20 cellular contexts compared by ENCODE assay signal in the genomic region with DNA sequence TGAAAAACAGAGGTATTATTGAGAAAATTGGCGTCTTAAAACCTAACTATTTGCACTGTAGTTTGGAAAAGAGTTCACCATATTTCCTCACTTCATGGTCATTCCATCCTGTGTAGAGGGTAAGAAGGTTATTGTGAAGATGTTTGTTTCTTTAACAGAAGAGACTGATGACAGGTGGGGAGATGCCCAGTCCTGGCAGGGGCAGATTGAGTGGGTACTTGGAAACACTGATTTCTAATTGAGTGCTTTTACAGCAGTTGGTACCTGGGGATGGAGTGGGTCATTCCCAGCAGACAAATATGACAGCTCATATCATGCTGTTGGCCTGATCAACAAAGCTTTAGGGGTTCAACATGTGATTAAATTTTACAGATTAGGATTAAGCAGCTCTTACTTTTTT.
"Had no signal": no experiment of that assay in that cellular context is flagged by ENCODE, and none has a peak within 500 bp of the region (broad histone marks: within the 10 kb centered on the region; RNA-seq: fewer than 3 reads in every experiment).

No MANE protein-coding gene starts in this region.

- H3K4me1 Mint-ChIP-seq: central memory CD8-positive, alpha-beta T cell had no signal

- H3K27me3 ChIP-seq: colonic mucosa had no signal

- H3K36me3 Mint-ChIP-seq: brain, type B pancreatic cell had no signal

- ATAC-seq: activated CD8-positive, alpha-beta T cell treated with anti-CD3 and anti-CD28 coated beads, Interleukin-2, amount 10 ng/mL, durations not matched to agents 7 days and 5 days; stimulated activated naive CD8-positive, alpha-beta T cell treated with anti-CD3 and anti-CD28 coated beads, Interleukin-15, amount 100 ng/mL, for 72 hours had no signal

- DNase-seq: activated CD4-positive, alpha-beta T cell treated with anti-CD3 and anti-CD28 coated beads for 48 hours; activated CD4-positive, CD25-positive, alpha-beta regulatory T cell; activated CD8-positive, alpha-beta T cell treated with anti-CD3 and anti-CD28 coated beads, Interleukin-2, amount 10 ng/mL, durations not matched to agents 7 days and 5 days; activated naive CD4-positive, alpha-beta T cell treated with anti-CD3 and anti-CD28 coated beads for 36 hours; activated T-cell treated with anti-CD3 and anti-CD28 coated beads, Interleukin-2, amount 50 U/mL, for 24 hours; colonic mucosa; endodermal cell; foreskin fibroblast; hippocampal formation; islet precursor cell; nephron progenitor cell; nucleus accumbens; stimulated activated naive CD8-positive, alpha-beta T cell treated with anti-CD3 and anti-CD28 coated beads, Interleukin-15, amount 100 ng/mL, for 72 hours; T-helper 1 cell; T1000 had no signal

- H3K27ac Mint-ChIP-seq: activated CD8-positive, alpha-beta T cell treated with anti-CD3 and anti-CD28 coated beads, Interleukin-2, amount 10 ng/mL, durations not matched to agents 7 days and 5 days; activated naive CD4-positive, alpha-beta T cell treated with anti-CD3 and anti-CD28 coated beads for 36 hours; activated T-cell treated with anti-CD3 and anti-CD28 coated beads, Interleukin-2, amount 50 U/mL, for 24 hours; activated T-helper 2 cell treated with anti-CD3 and anti-CD28 coated beads, Interferon-gamma antibody, Interleukin-2, Interleukin-4, amounts not matched to agents 10 μg/mL and 5 μg/mL and 100 μg/mL, durations not matched to agents 14 hours and 24 hours and 36 hours; endodermal cell; nephron progenitor cell; stimulated activated naive CD8-positive, alpha-beta T cell treated with anti-CD3 and anti-CD28 coated beads, Interleukin-15, amount 100 ng/mL, for 72 hours; type B pancreatic cell had no signal

- H3K27me3 Mint-ChIP-seq: activated T-cell treated with anti-CD3 and anti-CD28 coated beads, Interleukin-2, amount 50 U/mL, for 24 hours; central memory CD8-positive, alpha-beta T cell; stimulated activated naive CD8-positive, alpha-beta T cell treated with anti-CD3 and anti-CD28 coated beads, Interleukin-15, amount 100 ng/mL, for 72 hours had no signal

- H3K27ac ChIP-seq: colonic mucosa, epithelial cell of prostate had no signal

- H3K9me3 ChIP-seq: colonic mucosa had no signal

- H3K4me3 Mint-ChIP-seq: activated CD8-positive, alpha-beta T cell treated with anti-CD3 and anti-CD28 coated beads, Interleukin-2, amount 10 ng/mL, durations not matched to agents 7 days and 5 days; activated naive CD4-positive, alpha-beta T cell treated with anti-CD3 and anti-CD28 coated beads for 36 hours; activated T-cell treated with anti-CD3 and anti-CD28 coated beads, Interleukin-2, amount 50 U/mL, for 24 hours; brain; central memory CD8-positive, alpha-beta T cell; endodermal cell; nephron progenitor cell; stimulated activated naive CD8-positive, alpha-beta T cell treated with anti-CD3 and anti-CD28 coated beads, Interleukin-15, amount 100 ng/mL, for 72 hours; type B pancreatic cell had no signal

- H3K4me1 ChIP-seq: colonic mucosa had no signal

- H3K9me3 Mint-ChIP-seq: activated naive CD4-positive, alpha-beta T cell treated with anti-CD3 and anti-CD28 coated beads for 36 hours; activated T-cell treated with anti-CD3 and anti-CD28 coated beads, Interleukin-2, amount 50 U/mL, for 24 hours; activated T-helper 2 cell treated with anti-CD3 and anti-CD28 coated beads, Interferon-gamma antibody, Interleukin-2, Interleukin-4, amounts not matched to agents 10 μg/mL and 5 μg/mL and 100 μg/mL, durations not matched to agents 14 hours and 24 hours and 36 hours; brain; central memory CD8-positive, alpha-beta T cell; endodermal cell; nephron progenitor cell; stimulated activated naive CD8-positive, alpha-beta T cell treated with anti-CD3 and anti-CD28 coated beads, Interleukin-15, amount 100 ng/mL, for 72 hours; type B pancreatic cell had no signal

- H3K36me3 ChIP-seq: colonic mucosa had no signal
